8 cellular contexts compared by ENCODE assay signal in the genomic region with DNA sequence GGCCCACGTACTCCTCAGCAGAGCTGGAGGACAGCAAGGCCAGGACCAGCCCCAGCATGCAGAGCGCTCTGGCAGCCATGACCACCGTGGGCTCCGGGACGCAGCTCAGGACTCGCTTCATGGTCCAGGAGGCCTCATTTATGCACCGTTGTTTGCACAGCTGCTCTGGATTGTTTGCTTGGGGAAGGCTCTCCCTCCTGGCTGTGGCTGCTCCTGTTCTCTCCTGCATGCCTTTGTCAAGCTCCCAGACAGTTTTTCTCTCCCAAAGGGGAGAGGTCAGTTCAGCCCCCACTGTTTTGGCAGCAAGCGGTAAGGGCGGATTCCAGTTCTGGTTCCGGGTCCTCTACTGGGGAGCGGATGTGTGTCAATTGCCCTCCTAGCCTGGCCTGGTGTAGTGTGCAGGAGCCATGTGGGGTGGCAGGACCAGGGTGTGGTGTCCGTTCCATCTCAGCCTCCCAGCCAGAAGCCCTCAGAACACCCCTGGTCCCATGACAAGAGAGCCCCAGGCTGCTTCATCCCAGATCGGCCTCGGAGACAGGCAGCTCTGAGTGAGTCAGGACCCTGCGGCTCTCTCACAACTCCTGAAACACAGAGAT. TPM values are rescaled to one million over a fixed set of nuclear protein-coding genes. Genes with fewer than 3 reads are reported as not detected.
DNase-seq lines count a peak whose midpoint lies in the region; ATAC-seq and TF ChIP-seq lines count a peak whose summit lies in the region.

A gene with protein sequence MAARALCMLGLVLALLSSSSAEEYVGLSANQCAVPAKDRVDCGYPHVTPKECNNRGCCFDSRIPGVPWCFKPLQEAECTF (minus strand): TSS at position 114 of the 596 bp plus-strand sequence. CDS start 35 bp downstream, at position 79.

- no peaks in the 10 kb centered on the region for H3K27me3 Mint-ChIP-seq in activated CD4-positive, alpha-beta T cell treated with anti-CD3 and anti-CD28 coated beads, Interleukin-2, amount 10 ng/mL, durations not matched to agents 7 days and 5 days

- H3K27ac Mint-ChIP-seq in activated CD4-positive, alpha-beta T cell treated with anti-CD3 and anti-CD28 coated beads, Interleukin-2, amount 10 ng/mL, durations not matched to agents 7 days and 5 days = no peak within 1 kb of the TSS

- H3K27ac ChIP-seq in RWPE1 (peak within 1 kb of the TSS; percentile 34), transverse colon (peak within 1 kb of the TSS; percentile 79 to 87 (median 84))

- ATAC-seq in GM21390 (IDR thresholded peaks at IDR 0.05; ENCODE audit: unreplicated experiment) = no peak

- H3K4me3 ChIP-seq in kidney epithelial cell (ENCODE audit: low read depth, low read length) (no peak within 1 kb of the TSS), transverse colon (peak within 1 kb of the TSS in 3 of 4 donors; percentile 6 to 36 (median 28))

- intact Hi-C loops in transverse colon (cut with DNase I; ENCODE audit: low total_unique reads) = no loop called here

- peak; percentile 82 for TF ChIP-seq POLR2A in transverse colon (IDR thresholded peaks at IDR 0.05)

- in situ Hi-C loops in transverse colon (cut with MboI; ENCODE audit: low pct_ligation_motif_present in 1 of 4, low pct_unique_long_range_greater_than_20kb in 1 of 4, low sequenced_read_pairs in 3 of 4) = loop anchor here in 1 of 4 donors (25.0 kb wide), 1 partner anchor 247 kb away; no protein-coding TSS in a partner anchor

- TF ChIP-seq EP300 in transverse colon (IDR thresholded peaks at IDR 0.05; ENCODE audit: low read depth) = no peak

- TF ChIP-seq CTCF in RWPE1 (conservative IDR thresholded peaks at IDR 0.05; ENCODE audit: low read depth) (no peak), kidney epithelial cell (IDR thresholded peaks at IDR 0.05; ENCODE audit: insufficient read depth, low read length, poor library complexity, severe bottlenecking) (no peak), transverse colon (IDR thresholded peaks at IDR 0.05) (no peak)

- DNase-seq in activated CD8-positive, alpha-beta memory T cell treated with anti-CD3 and anti-CD28 coated beads for 24 hours = peak; percentile 42
- DNase-seq in activated CD8-positive, alpha-beta memory T cell treated with anti-CD3 and anti-CD28 coated beads, Interleukin-2, amount 50 U/mL, for 4 hours = no peak
- no peak for DNase-seq in RWPE1 (ENCODE audit: low spot score)
- DNase-seq in kidney epithelial cell (ENCODE audit: low read depth) = peak; percentile 58
- DNase-seq in transverse colon = peak; percentile 70
- DNase-seq in NCI-H82 (lab: John Stamatoyannopoulos, UW) = no peak
- no peak for DNase-seq in activated CD4-positive, alpha-beta T cell treated with anti-CD3 and anti-CD28 coated beads, Interleukin-2, amount 10 ng/mL, durations not matched to agents 7 days and 5 days

- peaks cover 9 to 64% (median 37%) of the 10 kb centered on the region in 4 donors for H3K4me1 ChIP-seq in transverse colon

- 29 to 42% methylated on average over 3 to 15 of the region's 15 CpGs for WGBS in transverse colon (ENCODE audit: low coverage in 1 of 2), 2 donors

- H3K27me3 ChIP-seq in kidney epithelial cell (ENCODE audit: control insufficient read depth, insufficient read depth, low read length) (peaks cover 7% of the 10 kb centered on the region), transverse colon (no peaks in the 10 kb centered on the region)

- H3K9me3 ChIP-seq in transverse colon = no peaks in the 10 kb centered on the region

- POLR2A ChIA-PET in RWPE1 (lab: Yijun Ruan, JAX; ENCODE audit: low non-redundant PET) = no interaction called here
- POLR2A ChIA-PET in activated CD4-positive, alpha-beta T cell treated with anti-CD3 and anti-CD28 coated beads, Interleukin-2, amount 10 ng/mL, durations not matched to agents 7 days and 5 days (lab: Charles Lee) = no interaction called here

- H3K4me3 Mint-ChIP-seq in activated CD4-positive, alpha-beta T cell treated with anti-CD3 and anti-CD28 coated beads, Interleukin-2, amount 10 ng/mL, durations not matched to agents 7 days and 5 days = no peak within 1 kb of the TSS

- H3K36me3 ChIP-seq in kidney epithelial cell (ENCODE audit: control insufficient read depth, insufficient read depth, low read length) (no peaks in the 10 kb centered on the region), transverse colon (no peaks in the 10 kb centered on the region)

- peaks cover 9% of the 10 kb centered on the region for H3K4me1 Mint-ChIP-seq in activated CD4-positive, alpha-beta T cell treated with anti-CD3 and anti-CD28 coated beads, Interleukin-2, amount 10 ng/mL, durations not matched to agents 7 days and 5 days

- CTCF ChIA-PET in RWPE1 (lab: Yijun Ruan, JAX) = interaction anchor here (0.6 kb wide), 1 partner anchor 821 kb away, joined by 3 read pairs; no protein-coding TSS in a partner anchor
- CTCF ChIA-PET in activated CD4-positive, alpha-beta T cell treated with anti-CD3 and anti-CD28 coated beads, Interleukin-2, amount 10 ng/mL, durations not matched to agents 7 days and 5 days (lab: Charles Lee) = no interaction called here

- H3K36me3 Mint-ChIP-seq in activated CD4-positive, alpha-beta T cell treated with anti-CD3 and anti-CD28 coated beads, Interleukin-2, amount 10 ng/mL, durations not matched to agents 7 days and 5 days (ENCODE audit: low read depth) = no peaks in the 10 kb centered on the region

- no peaks in the 10 kb centered on the region for H3K9me3 Mint-ChIP-seq in activated CD4-positive, alpha-beta T cell treated with anti-CD3 and anti-CD28 coated beads, Interleukin-2, amount 10 ng/mL, durations not matched to agents 7 days and 5 days

RNA-seq across cellular contexts. Expression of the gene that starts here (rescaled TPM):
- total RNA-seq in kidney epithelial cell (0.17 and 0.21 TPM in 2 replicates), transverse colon (1,000 to 10,000 TPM in 1 of 4 donors, 100 to 1,000 TPM in 3; 164 to 2,581 (median 367) TPM)
- total RNA-seq in activated CD4-positive, alpha-beta T cell treated with anti-CD3 and anti-CD28 coated beads, Interleukin-2, amount 10 ng/mL, durations not matched to agents 7 days and 5 days = not detected

Comparison
In these comparisons a context has a peak if more than half of its experiments do, and no peak if none do; other contexts are left out.
1. RNA of the gene that starts here (total RNA-seq): 164 to 2,581 TPM in transverse colon; not detected in activated CD4-positive, alpha-beta T cell treated with anti-CD3 and anti-CD28 coated beads, Interleukin-2, amount 10 ng/mL, durations not matched to agents 7 days and 5 days and 0.17 to 0.21 TPM in kidney epithelial cell; every median in the first group is over 100 times any median in the second.
2. DNase-seq: peak in activated CD8-positive, alpha-beta memory T cell treated with anti-CD3 and anti-CD28 coated beads for 24 hours (single experiment) and transverse colon (single experiment); none in activated CD8-positive, alpha-beta memory T cell treated with anti-CD3 and anti-CD28 coated beads, Interleukin-2, amount 50 U/mL, for 4 hours (single experiment), RWPE1 (single experiment), NCI-H82 (single experiment) and activated CD4-positive, alpha-beta T cell treated with anti-CD3 and anti-CD28 coated beads, Interleukin-2, amount 10 ng/mL, durations not matched to agents 7 days and 5 days (single experiment).
3. Peak in DNase-seq in kidney epithelial cell; RNA of the gene not detected or under 1 TPM.